Comparison of ENCODE assay signal across 8 cellular contexts in genomic region chr2:70300771-70301343, GRCh38. TPM values are rescaled to one million over a fixed set of nuclear protein-coding genes. Genes with fewer than 3 reads are reported as not detected.
DNase-seq lines count a peak whose midpoint lies in the region; ATAC-seq and TF ChIP-seq lines count a peak whose summit lies in the region.

No MANE protein-coding gene starts in this region.

- H3K9ac ChIP-seq in ES-I3 (ENCODE audit: low read depth, low read length): peak overlapping the region; percentile 86

- H3K27me3 ChIP-seq in effector memory CD4-positive, alpha-beta T cell (replicated peaks; ENCODE audit: control insufficient read depth, insufficient read depth, low read length, poor library complexity, severe bottlenecking): no peaks in the 10 kb centered on the region
- no peaks in the 10 kb centered on the region for H3K27me3 ChIP-seq in neutrophil

- TF ChIP-seq CTCF in NB4 (IDR thresholded peaks at IDR 0.05; ENCODE audit: low read depth, low read length): no peak
- no peak for TF ChIP-seq CTCF in neutrophil (IDR thresholded peaks at IDR 0.05)

- TF ChIP-seq POLR2A in NB4 (IDR thresholded peaks at IDR 0.05; ENCODE audit: extremely low read depth, insufficient read length): no peak

- H3K36me3 ChIP-seq in ES-I3 (ENCODE audit: insufficient read depth, low read length): peaks cover 7% of the 10 kb centered on the region; the same call in 1 of the 2 replicates
- peaks cover 10% of the 10 kb centered on the region for H3K36me3 ChIP-seq in effector memory CD4-positive, alpha-beta T cell (ENCODE audit: control insufficient read depth, insufficient read depth, low read length)
- no peaks in the 10 kb centered on the region for H3K36me3 ChIP-seq in neutrophil

- H3K4me3 ChIP-seq in NB4 (ENCODE audit: low read depth, low read length) (peak overlapping the region; percentile 78), neutrophil (ENCODE audit: low read depth in 1 of 2, low read length in 1 of 2) (peak overlapping the region; percentile 84 to 98)
- peak overlapping the region; percentile 76 for H3K4me3 ChIP-seq in effector memory CD4-positive, alpha-beta T cell (ENCODE audit: insufficient read depth, low read depth, low read length, poor library complexity, severe bottlenecking)

- DNase-seq in NB4 (ENCODE audit: low read depth) (no peak), sciatic nerve (ENCODE audit: low spot score) (no peak), NCI-H1092 (lab: John Stamatoyannopoulos, UW) (no peak)
- no peak for DNase-seq in effector memory CD4-positive, alpha-beta T cell
- DNase-seq in stimulated activated CD4-positive, alpha-beta T cell treated with anti-CD3 and anti-CD28 coated beads, Interleukin-2, amount 100 ng/mL, for 24 hours: no peak

- intact Hi-C loops in sciatic nerve (cut with DNase I): no loop called here

- H3K9me3 ChIP-seq in ES-I3 (ENCODE audit: control insufficient read depth, insufficient read depth, low read length): no peaks in the 10 kb centered on the region
- no peaks in the 10 kb centered on the region for H3K9me3 ChIP-seq in effector memory CD4-positive, alpha-beta T cell (ENCODE audit: control insufficient read depth, low read length)
- H3K9me3 ChIP-seq in neutrophil: no peaks in the 10 kb centered on the region

- peak overlapping the region; percentile 62 for H3K27ac ChIP-seq in effector memory CD4-positive, alpha-beta T cell (ENCODE audit: insufficient read depth, low read length, poor library complexity, severe bottlenecking)
- H3K27ac ChIP-seq in neutrophil: peak overlapping the region; percentile 77

- ATAC-seq in sciatic nerve (no peak), GM18909 (IDR thresholded peaks at IDR 0.05; ENCODE audit: poor library complexity, unreplicated experiment) (no peak)

- H3K4me1 ChIP-seq in ES-I3 (ENCODE audit: insufficient read depth, low read length) (0 out of 2 replicates have a peak, but pooled peaks cover 7% of the 10 kb centered on the region), neutrophil (ENCODE audit: control insufficient read depth in 1 of 2, insufficient read depth in 1 of 2, low read depth in 1 of 2, low read length in 1 of 2) (peaks cover 11% of the 10 kb centered on the region in 2 experiments)
- H3K4me1 ChIP-seq in effector memory CD4-positive, alpha-beta T cell (ENCODE audit: control insufficient read depth, insufficient read depth, low read length, poor library complexity, severe bottlenecking): peaks cover 8% of the 10 kb centered on the region

RNA-seq across cellular contexts. Expression of gene FAM136A, which starts 1.0 kb away (rescaled TPM):
- total RNA-seq in sciatic nerve: 13.2 TPM

RNA-seq across cellular contexts. Expression of gene SNRPG, which starts 7.3 kb away (rescaled TPM):
- total RNA-seq in sciatic nerve: 81.1 TPM

RNA-seq across cellular contexts. Expression of gene PCYOX1, which starts 42.9 kb away (rescaled TPM):
- total RNA-seq in sciatic nerve: 77.1 TPM

RNA-seq across cellular contexts. Expression of gene TIA1, which starts 52.4 kb away (rescaled TPM):
- 140 TPM for total RNA-seq in sciatic nerve
